In the genomic region with DNA sequence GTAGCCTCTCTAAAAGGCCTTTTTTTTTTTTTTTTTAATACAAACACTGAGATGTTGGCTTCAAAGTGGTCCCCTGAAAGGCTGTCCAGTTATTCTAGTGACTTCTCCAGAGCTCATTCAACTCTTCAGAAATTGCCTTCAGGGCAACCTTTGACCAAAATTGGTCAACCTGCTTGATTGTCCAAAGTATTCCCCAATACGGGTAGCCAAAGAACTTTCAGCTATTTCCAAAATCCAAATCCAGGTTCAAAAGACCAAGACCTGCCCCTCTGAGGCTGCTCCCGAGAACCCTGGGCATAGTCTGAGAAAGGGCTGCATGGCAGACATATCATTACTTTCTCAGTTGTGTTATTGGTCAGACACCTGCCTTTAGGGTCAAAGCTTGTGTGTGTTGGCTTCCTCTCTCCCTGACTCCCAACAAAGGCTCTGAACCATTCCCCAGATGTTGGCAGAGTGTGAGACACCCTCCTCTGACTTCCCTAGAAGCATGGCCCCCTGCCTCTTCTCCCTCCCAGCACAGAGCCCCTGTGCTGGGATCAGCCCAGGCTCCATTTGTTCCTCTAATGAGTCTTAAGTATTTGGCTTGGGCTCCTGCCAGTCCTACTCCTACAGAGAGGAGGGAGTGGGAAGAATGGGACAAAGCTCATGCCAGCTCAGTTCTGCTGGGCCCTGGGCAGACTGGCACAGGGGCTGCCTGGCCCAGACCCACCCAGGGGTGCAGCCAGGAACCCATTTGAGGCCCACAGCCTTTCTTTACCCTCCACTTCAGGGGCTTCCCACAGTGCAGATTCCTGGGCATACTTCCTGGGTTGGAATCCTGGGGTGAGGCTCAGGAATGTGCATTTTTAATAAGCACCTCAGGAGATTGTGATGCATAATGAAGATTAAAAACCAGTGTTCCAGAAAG, we compare ENCODE assay signal across 9 cellular contexts. TPM values are rescaled to one million over a fixed set of nuclear protein-coding genes. Genes with fewer than 3 reads are reported as not detected.
DNase-seq lines count a peak whose midpoint lies in the region; ATAC-seq and TF ChIP-seq lines count a peak whose summit lies in the region.
"Had no signal": no experiment of that assay in that cellular context is flagged by ENCODE, and none has a peak within 500 bp of the region (broad histone marks: within the 10 kb centered on the region; RNA-seq: fewer than 3 reads in every experiment).

No MANE protein-coding gene starts in this region.

- H3K4me1 Mint-ChIP-seq in stimulated activated effector memory CD8-positive, alpha-beta T cell treated with anti-CD3 and anti-CD28 coated beads, Interleukin-12 subunit alpha, Interleukin-12 subunit beta, amount 100 ng/mL, for 72 hours, result no peaks in the 10 kb centered on the region

- no peaks in the 10 kb centered on the region for H3K36me3 Mint-ChIP-seq in stimulated activated effector memory CD8-positive, alpha-beta T cell treated with anti-CD3 and anti-CD28 coated beads, Interleukin-12 subunit alpha, Interleukin-12 subunit beta, amount 100 ng/mL, for 72 hours

- no peak overlapping the region for H3K4me3 ChIP-seq in RWPE2 (ENCODE audit: severe bottlenecking)

- no peak overlapping the region for H3K4me3 Mint-ChIP-seq in stimulated activated effector memory CD8-positive, alpha-beta T cell treated with anti-CD3 and anti-CD28 coated beads, Interleukin-12 subunit alpha, Interleukin-12 subunit beta, amount 100 ng/mL, for 72 hours

- peak overlapping the region; percentile 98 for H3K27ac ChIP-seq in RWPE2 (ENCODE audit: poor library complexity, severe bottlenecking)

- H3K9me3 Mint-ChIP-seq in stimulated activated effector memory CD8-positive, alpha-beta T cell treated with anti-CD3 and anti-CD28 coated beads, Interleukin-12 subunit alpha, Interleukin-12 subunit beta, amount 100 ng/mL, for 72 hours, result peaks cover 2% of the 10 kb centered on the region

- peaks cover 40% of the 10 kb centered on the region for H3K4me1 ChIP-seq in RWPE2 (ENCODE audit: insufficient read depth, poor library complexity, severe bottlenecking)

- peak overlapping the region; percentile 36 for H3K27ac Mint-ChIP-seq in stimulated activated effector memory CD8-positive, alpha-beta T cell treated with anti-CD3 and anti-CD28 coated beads, Interleukin-12 subunit alpha, Interleukin-12 subunit beta, amount 100 ng/mL, for 72 hours

- TF ChIP-seq CTCF in RWPE2 (IDR thresholded peaks at IDR 0.05; ENCODE audit: poor library complexity, severe bottlenecking), result no peak
- no peak for TF ChIP-seq CTCF in GM10266 (IDR thresholded peaks at IDR 0.05; ENCODE audit: control insufficient read depth, insufficient read depth, low read depth, missing control alignments)

- no peaks in the 10 kb centered on the region for H3K27me3 ChIP-seq in RWPE2 (ENCODE audit: insufficient read depth, poor library complexity, severe bottlenecking)

- H3K9me3 ChIP-seq in RWPE2 (ENCODE audit: severe bottlenecking), result no peaks in the 10 kb centered on the region

- DNase-seq in HT-29 (ENCODE audit: low spot score) (peak; percentile 58), RWPE2 (ENCODE audit: low spot score) (no peak), left ventricle myocardium superior (no peak), GM10266 (ENCODE audit: extremely low spot score) (no peak), occipital lobe (lab: John Stamatoyannopoulos, UW) (no peak)
- DNase-seq in stimulated activated effector memory CD8-positive, alpha-beta T cell treated with anti-CD3 and anti-CD28 coated beads, Interleukin-12 subunit alpha, Interleukin-12 subunit beta, amount 100 ng/mL, for 72 hours (ENCODE audit: low spot score in 2 of 2), result no peak
- no peak for DNase-seq in effector CD8-positive, alpha-beta T cell (lab: John Stamatoyannopoulos, UW)
- DNase-seq: NCI-H524 treated with DMSO at 0.1 percent for 48 hours had no signal

- intact Hi-C loops in left ventricle myocardium superior (cut with micrococcal nuclease), result no loop called here

- H3K36me3 ChIP-seq in RWPE2 (ENCODE audit: low read depth), result peaks cover 19% of the 10 kb centered on the region

- peak; percentile 14 for ATAC-seq in RWPE2 (ENCODE audit: low read depth)
- ATAC-seq in left ventricle myocardium superior, result peak; percentile 57
- peak; percentile 6 for ATAC-seq in stimulated activated effector memory CD8-positive, alpha-beta T cell treated with anti-CD3 and anti-CD28 coated beads, Interleukin-12 subunit alpha, Interleukin-12 subunit beta, amount 100 ng/mL, for 72 hours

RNA-seq across cellular contexts. Expression of a gene that starts 30.3 kb away (rescaled TPM):
- total RNA-seq in HT-29 (2014; rRNA removed; shearing (Covaris generic)), result 113 and 129 TPM in 2 replicates
- 44.4 TPM for total RNA-seq in left ventricle myocardium superior
- 19.3 TPM for total RNA-seq in occipital lobe

RNA-seq across cellular contexts. Expression of a gene that starts 41.2 kb away (rescaled TPM):
- total RNA-seq in HT-29 (2014; rRNA removed; shearing (Covaris generic)), result 181 and 210 TPM in 2 replicates
- total RNA-seq in left ventricle myocardium superior (38.4 TPM), occipital lobe (49.8 TPM)

RNA-seq across cellular contexts. Expression of a gene that starts 43.7 kb away (rescaled TPM):
- total RNA-seq in HT-29 (2014; rRNA removed; shearing (Covaris generic)), result not detected in 2 replicates
- 4.5 TPM for total RNA-seq in left ventricle myocardium superior
- total RNA-seq in occipital lobe, result not detected
- total RNA-seq: activated CD8-positive, alpha-beta memory T cell treated with anti-CD3 and anti-CD28 coated beads for 36 hours had no signal

RNA-seq across cellular contexts. Expression of a gene that starts 57.4 kb away (rescaled TPM):
- not detected in 2 replicates for total RNA-seq in HT-29 (2014; rRNA removed; shearing (Covaris generic))
- 21.0 TPM for total RNA-seq in left ventricle myocardium superior
- total RNA-seq in occipital lobe, result 5.8 TPM
- total RNA-seq: activated CD8-positive, alpha-beta memory T cell treated with anti-CD3 and anti-CD28 coated beads for 36 hours had no signal

Comparison
In these comparisons a context has a peak if more than half of its experiments do, and no peak if none do; other contexts are left out.
1. ATAC-seq: peak in every context shown above with its lines; median percentile 57 in left ventricle myocardium superior; 14 in RWPE2; 6 in stimulated activated effector memory CD8-positive, alpha-beta T cell treated with anti-CD3 and anti-CD28 coated beads, Interleukin-12 subunit alpha, Interleukin-12 subunit beta, amount 100 ng/mL, for 72 hours.